In genomic region chr17:46020023-46020735, GRCh38 we compare ENCODE assay signal across 11 cellular contexts. TPM values are rescaled to one million over a fixed set of nuclear protein-coding genes. Genes with fewer than 3 reads are reported as not detected.
DNase-seq lines count a peak whose midpoint lies in the region; ATAC-seq and TF ChIP-seq lines count a peak whose summit lies in the region.
"Had no signal": no experiment of that assay in that cellular context is flagged by ENCODE, and none has a peak within 500 bp of the region (broad histone marks: within the 10 kb centered on the region; RNA-seq: fewer than 3 reads in every experiment).

No MANE protein-coding gene starts in this region.

- H3K4me1 ChIP-seq in suprapubic skin = peaks cover 14% of the 10 kb centered on the region

- H3K27me3 Mint-ChIP-seq in activated naive CD8-positive, alpha-beta T cell treated with anti-CD3 and anti-CD28 coated beads for 36 hours = no peaks in the 10 kb centered on the region

- H3K36me3 Mint-ChIP-seq in activated naive CD8-positive, alpha-beta T cell treated with anti-CD3 and anti-CD28 coated beads for 36 hours = peaks cover 6% of the 10 kb centered on the region

- peak; percentile 30 for DNase-seq in T-helper 22 cell (ENCODE audit: low read depth)
- peak; percentile 20 for DNase-seq in activated naive CD8-positive, alpha-beta T cell treated with anti-CD3 and anti-CD28 coated beads for 36 hours
- DNase-seq in stimulated activated CD4-positive, alpha-beta T cell treated with anti-CD3 and anti-CD28 coated beads, Interleukin-2, amount 100 ng/mL, for 24 hours = peak; percentile 45 to 53
- no peak for DNase-seq in suprapubic skin (ENCODE audit: low spot score in 2 of 2)
- DNase-seq in NCI-H2227 (lab: John Stamatoyannopoulos, UW; ENCODE audit: unreplicated experiment) = no peak
- DNase-seq in HEK293T (ENCODE audit: extremely low spot score) = no peak
- DNase-seq: NCI-H82 had no signal

- H3K27ac Mint-ChIP-seq in activated naive CD8-positive, alpha-beta T cell treated with anti-CD3 and anti-CD28 coated beads for 36 hours = peak overlapping the region; percentile 87

- H3K36me3 ChIP-seq in suprapubic skin = peaks cover 5% of the 10 kb centered on the region
- H3K36me3 ChIP-seq: cardiac muscle cell had no signal

- ATAC-seq in GM18502 (IDR thresholded peaks at IDR 0.05; ENCODE audit: poor library complexity, unreplicated experiment) (peak; percentile 60), HG02678 (IDR thresholded peaks at IDR 0.05; ENCODE audit: unreplicated experiment) (no peak)

- no peak for TF ChIP-seq CTCF in suprapubic skin (IDR thresholded peaks at IDR 0.05)

- TF ChIP-seq POLR2A in suprapubic skin (IDR thresholded peaks at IDR 0.05) = no peak

- no peaks in the 10 kb centered on the region for H3K27me3 ChIP-seq in suprapubic skin
- H3K27me3 ChIP-seq: cardiac muscle cell had no signal

- POLR2A ChIA-PET in HEK293T (lab: Yijun Ruan, JAX) = no interaction called here

- H3K27ac ChIP-seq in suprapubic skin = no peak overlapping the region
- H3K27ac ChIP-seq: cardiac muscle cell had no signal

- peaks cover 1% of the 10 kb centered on the region for H3K9me3 Mint-ChIP-seq in activated naive CD8-positive, alpha-beta T cell treated with anti-CD3 and anti-CD28 coated beads for 36 hours

- no peak for TF ChIP-seq EP300 in suprapubic skin (IDR thresholded peaks at IDR 0.05)

- no peak overlapping the region for H3K4me3 Mint-ChIP-seq in activated naive CD8-positive, alpha-beta T cell treated with anti-CD3 and anti-CD28 coated beads for 36 hours

- CTCF ChIA-PET in HEK293T (lab: Yijun Ruan, JAX) = no interaction called here

- H3K9me3 ChIP-seq in suprapubic skin = no peaks in the 10 kb centered on the region

- H3K4me1 Mint-ChIP-seq in activated naive CD8-positive, alpha-beta T cell treated with anti-CD3 and anti-CD28 coated beads for 36 hours = peaks cover 10% of the 10 kb centered on the region

- H3K4me3 ChIP-seq in suprapubic skin = no peak overlapping the region
- H3K4me3 ChIP-seq: cardiac muscle cell had no signal

- 46% methylated on average over 12 of the region's 13 CpGs for WGBS in suprapubic skin

TF ChIP-seq in HEK293T, 16 proteins besides CTCF, POLR2A, EP300 and RAD21:
- TF ChIP-seq SUZ12 (IDR thresholded peaks at IDR 0.05) (no peak), TARDBP (IDR thresholded peaks at IDR 0.05) (no peak), NFRKB (IDR thresholded peaks at IDR 0.05) (no peak), ELF4 (IDR thresholded peaks at IDR 0.05) (no peak), ZNF384 (IDR thresholded peaks at IDR 0.05) (no peak), FOXM1 (IDR thresholded peaks at IDR 0.05; ENCODE audit: borderline replicate concordance) (no peak), ARNT (IDR thresholded peaks at IDR 0.05) (no peak), SP1 (IDR thresholded peaks at IDR 0.05) (no peak)

RNA-seq across cellular contexts. Expression of gene STH, which starts 21.1 kb away (rescaled TPM):
- total RNA-seq in activated naive CD8-positive, alpha-beta T cell treated with anti-CD3 and anti-CD28 coated beads for 36 hours = not detected
- not detected for total RNA-seq in suprapubic skin
- total RNA-seq: cardiac muscle cell, kidney epithelial cell had no signal

Comparison
In these comparisons a context has a peak if more than half of its experiments do, and no peak if none do; other contexts are left out.
1. DNase-seq: peak in T-helper 22 cell (single experiment), activated naive CD8-positive, alpha-beta T cell treated with anti-CD3 and anti-CD28 coated beads for 36 hours (single experiment) and stimulated activated CD4-positive, alpha-beta T cell treated with anti-CD3 and anti-CD28 coated beads, Interleukin-2, amount 100 ng/mL, for 24 hours (2 of 2); none in suprapubic skin (0 of 2), NCI-H2227 (single experiment) and HEK293T (single experiment).